ENCODE assay signal across 8 cellular contexts in the genomic region with DNA sequence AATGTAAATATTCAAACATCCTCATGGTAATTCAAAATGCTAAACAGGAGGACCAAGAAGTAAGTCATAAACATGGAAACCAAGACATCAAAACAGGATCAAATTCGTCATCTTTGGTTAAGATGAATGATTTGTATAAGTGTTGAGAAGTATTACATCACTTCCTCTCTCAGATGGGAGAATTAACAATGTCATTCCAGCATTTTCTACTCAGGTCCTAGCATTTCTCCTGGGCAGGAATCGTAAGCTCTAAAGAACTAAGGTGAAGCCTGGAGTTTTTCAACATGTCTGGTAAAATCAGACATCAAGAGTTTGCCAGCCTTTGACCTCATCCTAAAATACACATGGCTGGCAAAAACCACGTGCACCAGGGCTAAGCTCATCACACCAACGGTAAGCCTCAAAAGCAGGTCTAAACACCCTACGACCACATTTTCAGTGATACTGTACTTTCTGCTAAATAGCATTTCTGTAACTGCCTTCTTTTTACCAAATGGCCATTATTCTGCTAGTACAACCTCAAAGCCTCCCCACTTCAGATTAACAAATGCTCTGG. TPM values are rescaled to one million over a fixed set of nuclear protein-coding genes. Genes with fewer than 3 reads are reported as not detected.
DNase-seq lines count a peak whose midpoint lies in the region; ATAC-seq and TF ChIP-seq lines count a peak whose summit lies in the region.

No MANE protein-coding gene starts in this region.

- H2BK5ac ChIP-seq in trophoblast cell (ENCODE audit: low read depth, low read length, poor library complexity): no peak overlapping the region

- no peak overlapping the region for H3K18ac ChIP-seq in trophoblast cell (ENCODE audit: low read length)

- H3K4me1 ChIP-seq in trophoblast cell (ENCODE audit: control insufficient read depth in 1 of 2, insufficient read depth in 2 of 2, low read length in 2 of 2): peaks cover 5 to 16% of the 10 kb centered on the region in 2 experiments

- ATAC-seq in activated naive CD4-positive, alpha-beta T cell treated with anti-CD3 and anti-CD28 coated beads, Interleukin-2, amount 50 U/mL, for 72 hours: peak in 1 of 2 donors; percentile 21

- no peak overlapping the region for H4K8ac ChIP-seq in trophoblast cell (ENCODE audit: low read depth, low read length)

- H3K36me3 Mint-ChIP-seq in activated naive CD4-positive, alpha-beta T cell treated with anti-CD3 and anti-CD28 coated beads, Interleukin-2, amount 50 U/mL, for 24 hours: peaks cover 10% of the 10 kb centered on the region
- H3K36me3 Mint-ChIP-seq in activated naive CD4-positive, alpha-beta T cell treated with anti-CD3 and anti-CD28 coated beads, Interleukin-2, amount 50 U/mL, for 72 hours: peaks cover 27 to 41% of the 10 kb centered on the region in 2 donors
- H3K36me3 Mint-ChIP-seq in type B pancreatic cell: peaks cover 10% of the 10 kb centered on the region

- H3K4me3 Mint-ChIP-seq in activated naive CD4-positive, alpha-beta T cell treated with anti-CD3 and anti-CD28 coated beads, Interleukin-2, amount 50 U/mL, for 24 hours: peak overlapping the region; percentile 74
- H3K4me3 Mint-ChIP-seq in type B pancreatic cell: peak overlapping the region; percentile 52

- H3K14ac ChIP-seq in trophoblast cell (ENCODE audit: low read length): no peak overlapping the region

- no peak overlapping the region for H2AK5ac ChIP-seq in trophoblast cell (ENCODE audit: low read length)

- DNase-seq in activated naive CD4-positive, alpha-beta T cell treated with Interleukin-2 at 50 U/mL for 16 hours: no peak
- DNase-seq in activated naive CD4-positive, alpha-beta T cell treated with anti-CD3 and anti-CD28 coated beads, Interleukin-2, amount 50 U/mL, for 72 hours (ENCODE audit: low spot score in 2 of 2): no peak
- no peak for DNase-seq in type B pancreatic cell (ENCODE audit: extremely low spot score, unreplicated experiment)
- DNase-seq in germinal center (ENCODE audit: low spot score): no peak
- DNase-seq in AG08396 (ENCODE audit: low spot score): no peak
- DNase-seq in trophoblast cell: no peak

- H3K79me2 ChIP-seq in trophoblast cell (ENCODE audit: control insufficient read depth, insufficient read depth, low read length, poor library complexity): no peaks in the 10 kb centered on the region

- H3K23ac ChIP-seq in trophoblast cell (ENCODE audit: low read length): no peak overlapping the region

- no peak for TF ChIP-seq CTCF in type B pancreatic cell (conservative IDR thresholded peaks at IDR 0.05)

- H2BK12ac ChIP-seq in trophoblast cell (ENCODE audit: low read length): no peak overlapping the region

- H4K12ac ChIP-seq in trophoblast cell (ENCODE audit: low read depth, low read length): no peak overlapping the region

- H3K27ac Mint-ChIP-seq in activated naive CD4-positive, alpha-beta T cell treated with anti-CD3 and anti-CD28 coated beads, Interleukin-2, amount 50 U/mL, for 24 hours: peak overlapping the region; percentile 97
- peak overlapping the region; percentile 86 to 98 for H3K27ac Mint-ChIP-seq in activated naive CD4-positive, alpha-beta T cell treated with anti-CD3 and anti-CD28 coated beads, Interleukin-2, amount 50 U/mL, for 72 hours
- H3K27ac Mint-ChIP-seq in type B pancreatic cell: peak overlapping the region; percentile 62

- H3K9ac ChIP-seq in trophoblast cell (ENCODE audit: low read length): no peak overlapping the region

- no peaks in the 10 kb centered on the region for H3K9me3 ChIP-seq in trophoblast cell (ENCODE audit: insufficient read depth, low read depth, low read length)

- H4K91ac ChIP-seq in trophoblast cell (ENCODE audit: low read depth, low read length): no peak overlapping the region

- H3K4me3 ChIP-seq in trophoblast cell (ENCODE audit: low read depth, low read length): no peak overlapping the region

- no peaks in the 10 kb centered on the region for H3K27me3 ChIP-seq in layer of hippocampus (ENCODE audit: control insufficient read depth, insufficient read depth, low read length)
- H3K27me3 ChIP-seq in trophoblast cell (ENCODE audit: insufficient read depth, low read length): no peaks in the 10 kb centered on the region

- H3K27me3 Mint-ChIP-seq in activated naive CD4-positive, alpha-beta T cell treated with anti-CD3 and anti-CD28 coated beads, Interleukin-2, amount 50 U/mL, for 24 hours: no peaks in the 10 kb centered on the region
- no peaks in the 10 kb centered on the region for H3K27me3 Mint-ChIP-seq in type B pancreatic cell

- no peak overlapping the region for H2BK120ac ChIP-seq in trophoblast cell (ENCODE audit: insufficient read depth, low read length, poor library complexity)

- H2AFZ ChIP-seq in trophoblast cell (ENCODE audit: insufficient read depth, low read length, poor library complexity): no peak overlapping the region

- H3K4me1 Mint-ChIP-seq in activated naive CD4-positive, alpha-beta T cell treated with anti-CD3 and anti-CD28 coated beads, Interleukin-2, amount 50 U/mL, for 24 hours: peaks cover 92% of the 10 kb centered on the region
- H3K4me1 Mint-ChIP-seq in type B pancreatic cell (ENCODE audit: unreplicated experiment): peaks cover 82% of the 10 kb centered on the region

- no peaks in the 10 kb centered on the region for H3K9me3 Mint-ChIP-seq in activated naive CD4-positive, alpha-beta T cell treated with anti-CD3 and anti-CD28 coated beads, Interleukin-2, amount 50 U/mL, for 24 hours
- no peaks in the 10 kb centered on the region for H3K9me3 Mint-ChIP-seq in activated naive CD4-positive, alpha-beta T cell treated with anti-CD3 and anti-CD28 coated beads, Interleukin-2, amount 50 U/mL, for 72 hours
- no peaks in the 10 kb centered on the region for H3K9me3 Mint-ChIP-seq in type B pancreatic cell

- no peak overlapping the region for H3K4me2 ChIP-seq in trophoblast cell (ENCODE audit: low read length)

- H3K27ac ChIP-seq in layer of hippocampus (ENCODE audit: low read depth, low read length) (peak overlapping the region; percentile 77), trophoblast cell (ENCODE audit: low read depth, low read length) (no peak overlapping the region)

- no peak overlapping the region for H3K4ac ChIP-seq in trophoblast cell (ENCODE audit: low read depth, low read length)

- no CpG with 5 or more reads among the region's 5 CpGs for WGBS in trophoblast cell (ENCODE audit: extremely low coverage, insufficient coverage, insufficient read length)

- H3K79me1 ChIP-seq in trophoblast cell (ENCODE audit: low read length): no peaks in the 10 kb centered on the region

- H3K36me3 ChIP-seq in trophoblast cell (ENCODE audit: control insufficient read depth in 1 of 2, insufficient read depth in 2 of 2, low read length in 2 of 2): peaks cover 9 to 22% of the 10 kb centered on the region in 2 experiments

RNA-seq across cellular contexts. Expression of gene RANBP3, which starts 24.8 kb away (rescaled TPM):
- total RNA-seq in activated naive CD4-positive, alpha-beta T cell treated with anti-CD3 and anti-CD28 coated beads, Interleukin-2, amount 50 U/mL, for 72 hours: 100 to 1,000 TPM in 1 of 2 donors, 10 to 100 TPM in 1; 89.6 to 112 TPM
- 75.5 and 92.4 TPM in 2 replicates for total RNA-seq in type B pancreatic cell (ENCODE audit: low replicate concordance)
- 85.2 and 95.7 TPM in 2 replicates for polyA plus RNA-seq in trophoblast cell (2013)

RNA-seq across cellular contexts. Expression of gene CAPS, which starts 39.1 kb away (rescaled TPM):
- total RNA-seq in activated naive CD4-positive, alpha-beta T cell treated with anti-CD3 and anti-CD28 coated beads, Interleukin-2, amount 50 U/mL, for 72 hours: 1 to 10 TPM; 5.1 to 6.0 TPM
- total RNA-seq in type B pancreatic cell (ENCODE audit: low replicate concordance): 13.9 and 14.1 TPM in 2 replicates
- 3.7 and 3.8 TPM in 2 replicates for polyA plus RNA-seq in trophoblast cell (2013)

RNA-seq across cellular contexts. Expression of gene VMAC, which starts 48.4 kb away (rescaled TPM):
- total RNA-seq in activated naive CD4-positive, alpha-beta T cell treated with anti-CD3 and anti-CD28 coated beads, Interleukin-2, amount 50 U/mL, for 72 hours: 1 to 10 TPM; 3.8 to 3.9 TPM
- 7.1 and 7.4 TPM in 2 replicates for total RNA-seq in type B pancreatic cell (ENCODE audit: low replicate concordance)
- 3.1 and 3.2 TPM in 2 replicates for polyA plus RNA-seq in trophoblast cell (2013)

RNA-seq across cellular contexts. Expression of gene NDUFA11, which starts 49.5 kb away (rescaled TPM):
- 100 to 1,000 TPM; 206 to 224 TPM for total RNA-seq in activated naive CD4-positive, alpha-beta T cell treated with anti-CD3 and anti-CD28 coated beads, Interleukin-2, amount 50 U/mL, for 72 hours
- total RNA-seq in type B pancreatic cell (ENCODE audit: low replicate concordance): 253 and 265 TPM in 2 replicates
- polyA plus RNA-seq in trophoblast cell (2013): 291 and 293 TPM in 2 replicates
